In genomic region chr6:11278207-11278559, GRCh38 we compare ENCODE assay signal across 1 cellular context.
TF ChIP-seq lines count a peak whose summit lies in the region.

No MANE protein-coding gene starts in this region.

TF ChIP-seq in GM12878, 131 proteins besides CTCF, POLR2A, EP300 and RAD21 (continued from another document):
- TF ChIP-seq PKNOX1 (IDR thresholded peaks at IDR 0.05) (no peak), DPF2 (IDR thresholded peaks at IDR 0.05) (0 out of 2 replicates have a peak, but pooled peaks have one; percentile 3), NR2F1 (conservative IDR thresholded peaks at IDR 0.05) (peak; percentile 48), ZNF592 (IDR thresholded peaks at IDR 0.05) (0 out of 2 replicates have a peak, but pooled peaks have one; percentile 71), ETV6 (conservative IDR thresholded peaks at IDR 0.05 in 1 of 2, IDR thresholded peaks at IDR 0.05 in 1 of 2; ENCODE audit: borderline replicate concordance in 1 of 2, low read depth in 1 of 2) (no peak; a peak in 1 of 4 replicates), HDAC6 (IDR thresholded peaks at IDR 0.05; ENCODE audit: unreplicated experiment) (no peak), ATF7 (IDR thresholded peaks at IDR 0.05; ENCODE audit: low read depth) (no peak), CHD1 (IDR thresholded peaks at IDR 0.05; ENCODE audit: low read depth, low read length) (no peak), POLR2AphosphoS2 (IDR thresholded peaks at IDR 0.05; ENCODE audit: low read depth, low read length) (no peak), TBL1XR1 (IDR thresholded peaks at IDR 0.05; ENCODE audit: low read depth, low read length) (no peak; the same call in 1 of the 2 replicates), PAX5 (IDR thresholded peaks at IDR 0.05; ENCODE audit: borderline replicate concordance, low read depth, low read length) (0 out of 2 replicates have a peak, but pooled peaks have one; percentile 29), PAX8 (IDR thresholded peaks at IDR 0.05) (no peak)
TF ChIP-seq in GM12878: peak in this region for 11.
